In genomic region chr19:28537079-28537478, GRCh38 we compare ENCODE assay signal across 29 cellular contexts.
"Had no signal": no experiment of that assay in that cellular context is flagged by ENCODE, and none has a peak within 500 bp of the region (broad histone marks: within the 10 kb centered on the region; RNA-seq: fewer than 3 reads in every experiment).

No MANE protein-coding gene starts in this region.

- H2AFZ ChIP-seq: hepatocyte had no signal

- H3K4me3 ChIP-seq: coronary artery, dorsolateral prefrontal cortex, esophagus muscularis mucosa, esophagus squamous epithelium, gastrocnemius medialis, gastroesophageal sphincter, heart left ventricle, heart right ventricle, hepatocyte had no signal

- FAIRE-seq: endometrium, endothelial cell of umbilical vein, frontal cortex had no signal

- H3K36me3 ChIP-seq: esophagus muscularis mucosa, esophagus squamous epithelium, gastrocnemius medialis, gastroesophageal sphincter, heart left ventricle, heart right ventricle had no signal

- H3K27me3 ChIP-seq: dorsolateral prefrontal cortex, esophagus muscularis mucosa, esophagus squamous epithelium, foreskin keratinocyte, gastrocnemius medialis, gastroesophageal sphincter, heart left ventricle, heart right ventricle, hepatocyte had no signal

- H3K4me1 Mint-ChIP-seq: endodermal cell had no signal

- H3K79me2 ChIP-seq: hepatocyte had no signal

- H3K27me3 Mint-ChIP-seq: dendritic cell treated with granulocyte-macrophage colony-stimulating factor and Interleukin-4, amounts not matched to agents 40 ng/mL and 50 ng/mL, for 4 days; effector memory CD8-positive, alpha-beta T cell had no signal

- ATAC-seq: effector memory CD8-positive, alpha-beta T cell; esophagus mucosa; foreskin keratinocyte; gastrocnemius medialis; gastroesophageal sphincter; heart left ventricle; heart right ventricle had no signal

- H3K27ac Mint-ChIP-seq: dendritic cell treated with granulocyte-macrophage colony-stimulating factor and Interleukin-4, amounts not matched to agents 40 ng/mL and 50 ng/mL, for 4 days; effector memory CD8-positive, alpha-beta T cell; endodermal cell had no signal

- H3K4me1 ChIP-seq: esophagus muscularis mucosa, esophagus squamous epithelium, foreskin keratinocyte, gastrocnemius medialis, gastroesophageal sphincter, heart left ventricle, heart right ventricle had no signal

- H3K27ac ChIP-seq: coronary artery, dorsolateral prefrontal cortex, epithelial cell of prostate, esophagus muscularis mucosa, esophagus squamous epithelium, foreskin keratinocyte, gastrocnemius medialis, gastroesophageal sphincter, heart left ventricle, heart right ventricle, hepatocyte had no signal

- H3K4me3 Mint-ChIP-seq: dendritic cell treated with granulocyte-macrophage colony-stimulating factor and Interleukin-4, amounts not matched to agents 40 ng/mL and 50 ng/mL, for 4 days; effector memory CD8-positive, alpha-beta T cell; endodermal cell had no signal

- H3K4me2 ChIP-seq: hepatocyte had no signal

- DNase-seq: cortex of kidney; dermis blood vessel endothelial cell; dorsolateral prefrontal cortex; effector CD4-positive, alpha-beta T cell; effector CD8-positive, alpha-beta T cell; effector memory CD4-positive, alpha-beta T cell; effector memory CD8-positive, alpha-beta T cell; endodermal cell; erythroblast; esophagus squamous epithelium; foreskin fibroblast; foreskin keratinocyte; foreskin melanocyte; gastrocnemius medialis; glutamatergic neuron; head of caudate nucleus; heart left ventricle; heart right ventricle; hippocampal formation had no signal
